8 cellular contexts compared by ENCODE assay signal in the genomic region with DNA sequence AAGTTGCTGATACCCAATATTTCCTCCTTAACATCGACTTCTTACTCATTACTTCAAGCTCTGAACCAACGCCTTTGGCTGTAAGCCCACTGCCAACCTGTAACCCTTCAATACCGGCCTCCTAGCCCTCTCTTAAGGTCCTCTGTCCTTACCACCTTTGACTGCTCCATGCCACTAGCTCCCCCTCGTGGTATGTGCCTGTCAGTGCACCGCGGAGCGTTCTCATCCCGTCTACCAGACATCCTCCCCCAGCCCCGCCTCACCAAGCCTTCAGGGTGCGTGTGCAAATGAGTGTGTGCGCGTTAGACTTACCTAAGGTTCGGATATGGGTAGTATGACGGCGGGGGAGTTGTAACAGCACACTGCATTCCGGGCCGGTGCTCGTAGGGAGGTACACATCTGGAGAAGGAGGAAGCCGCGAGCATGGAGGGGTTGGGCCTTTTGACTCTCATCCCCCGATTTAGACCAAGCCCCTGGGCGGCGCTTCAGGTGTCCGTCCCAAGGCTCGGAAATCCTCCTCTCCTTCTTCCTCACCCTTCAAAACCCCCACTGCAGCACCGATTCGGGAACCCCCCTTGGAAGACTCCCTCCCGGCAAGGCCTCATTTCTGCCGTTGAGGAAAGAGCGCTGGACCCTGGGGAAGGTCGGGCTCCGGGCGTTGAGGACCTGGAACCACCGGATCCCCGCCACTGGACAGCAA. TPM values are rescaled to one million over a fixed set of nuclear protein-coding genes. Genes with fewer than 3 reads are reported as not detected.
A peak's percentile ranks its signal among the peaks of the same experiment; 100 is the strongest.
DNase-seq lines count a peak whose midpoint lies in the region; ATAC-seq and TF ChIP-seq lines count a peak whose summit lies in the region.

No MANE protein-coding gene starts in this region.

- DNase-seq in DMS153 (lab: John Stamatoyannopoulos, UW), result peak; percentile 71
- peak; percentile 47 for DNase-seq in NCI-H510A (lab: John Stamatoyannopoulos, UW)
- DNase-seq in activated CD4-positive, alpha-beta T cell treated with anti-CD3 and anti-CD28 coated beads for 4 hours, result peak; percentile 86 to 94
- DNase-seq in coronary artery (ENCODE audit: low spot score), result peak; percentile 87
- DNase-seq in left lobe of liver (ENCODE audit: low spot score), result peak; percentile 90
- peak; percentile 77 to 89 for DNase-seq in stimulated activated CD4-positive, alpha-beta T cell treated with anti-CD3 and anti-CD28 coated beads, Interleukin-1b, Interleukin-23, amount 100 ng/mL, for 4 hours (ENCODE audit: low read depth in 2 of 2)

- H3K4me3 ChIP-seq in coronary artery, result peak overlapping the region; percentile 82

- no peak overlapping the region for H3K27ac ChIP-seq in coronary artery

- peak; percentile 96 for TF ChIP-seq CTCF in coronary artery (IDR thresholded peaks at IDR 0.05)

- ATAC-seq in HG02973 (IDR thresholded peaks at IDR 0.05; ENCODE audit: unreplicated experiment) (peak; percentile 32), left lobe of liver (peak; percentile 58), HG02884 (IDR thresholded peaks at IDR 0.05; ENCODE audit: unreplicated experiment) (no peak)

RNA-seq across cellular contexts. Expression of a gene that starts 2.8 kb away (rescaled TPM):
- 76.2 TPM for total RNA-seq in left lobe of liver

RNA-seq across cellular contexts. Expression of a gene that starts 50.1 kb away (rescaled TPM):
- total RNA-seq in left lobe of liver, result 8.7 TPM

RNA-seq across cellular contexts. Expression of a gene that starts 50.4 kb away (rescaled TPM):
- total RNA-seq in left lobe of liver, result 0.33 TPM
